Comparison of ENCODE assay signal across 1 cellular context in the genomic region with DNA sequence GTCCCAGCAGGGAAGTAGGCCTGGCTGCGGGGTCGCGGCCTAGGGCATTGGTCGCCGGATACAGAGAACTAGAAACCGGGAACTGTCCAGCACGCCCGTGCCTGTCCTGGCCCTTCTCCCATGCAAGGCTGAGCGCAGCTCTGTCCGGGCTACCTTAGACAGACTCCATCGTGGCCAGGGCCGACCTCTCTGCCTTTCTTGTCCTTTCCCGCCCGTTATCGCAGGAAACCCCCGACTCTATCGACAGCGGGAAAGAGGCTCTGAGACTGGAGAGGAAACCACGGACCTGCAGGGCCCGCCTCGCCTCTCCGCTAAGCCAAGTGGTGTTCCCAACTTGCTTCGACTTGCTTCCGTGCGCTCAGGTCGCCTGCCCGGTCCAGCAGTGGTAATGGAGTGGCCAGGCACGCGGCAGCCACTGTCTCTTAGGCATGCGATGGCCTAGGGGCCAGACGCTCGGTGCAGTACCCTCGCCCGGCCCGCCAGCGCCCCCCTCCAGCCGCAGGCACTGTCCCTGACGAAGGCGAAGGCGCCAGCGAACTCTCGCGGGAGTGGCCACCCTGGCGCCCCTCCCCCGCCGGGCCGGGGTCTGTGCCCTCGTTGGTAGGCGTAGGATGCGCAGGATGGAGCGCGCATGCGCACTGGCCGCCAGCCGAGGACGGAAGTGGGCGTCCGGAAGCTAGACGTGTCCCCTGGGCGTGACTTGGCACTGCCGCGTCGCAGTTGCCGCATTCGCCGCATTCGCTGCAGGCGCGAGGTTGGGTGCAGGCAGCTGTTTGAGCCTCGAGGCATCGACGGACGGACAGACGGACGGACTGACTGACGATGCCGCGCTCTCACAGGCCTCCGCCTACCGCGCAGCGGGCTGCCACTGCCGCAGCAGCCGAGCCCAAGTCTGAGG.
TF ChIP-seq lines count a peak whose summit lies in the region.

No MANE protein-coding gene starts in this region.

TF ChIP-seq in H1, 55 proteins besides CTCF, POLR2A, EP300 and RAD21 (continued from another document):
- peak; percentile 64 for TF ChIP-seq SAP30 (IDR thresholded peaks at IDR 0.05; ENCODE audit: insufficient read depth, insufficient replicate concordance, low read length)
- no peak for TF ChIP-seq JUN (IDR thresholded peaks at IDR 0.05; ENCODE audit: low read depth, low read length)
- no peak; the same call in 1 of the 2 replicates for TF ChIP-seq GTF2F1 (IDR thresholded peaks at IDR 0.05; ENCODE audit: borderline replicate concordance, low read depth, low read length)
- no peak for TF ChIP-seq SIRT6 (IDR thresholded peaks at IDR 0.05; ENCODE audit: low read length)
- no peak for TF ChIP-seq CEBPB (IDR thresholded peaks at IDR 0.05; ENCODE audit: low read depth, low read length)
- TF ChIP-seq HDAC2 (IDR thresholded peaks at IDR 0.05; ENCODE audit: borderline replicate concordance in 1 of 2, low read depth in 2 of 2, low read length in 2 of 2) = peak in 1 of 2 experiments; percentile 28; a peak in 1 of 4 replicates
- TF ChIP-seq GABPA (IDR thresholded peaks at IDR 0.05; ENCODE audit: borderline replicate concordance, insufficient read depth, low read length) = no peak
- TF ChIP-seq BRCA1 (IDR thresholded peaks at IDR 0.05; ENCODE audit: low read depth, low read length) = peak; percentile 80
- TF ChIP-seq SIX5 (IDR thresholded peaks at IDR 0.05; ENCODE audit: low read depth, low read length) = no peak
- no peak for TF ChIP-seq SP2 (IDR thresholded peaks at IDR 0.05; ENCODE audit: low read length)
- TF ChIP-seq NRF1 (IDR thresholded peaks at IDR 0.05; ENCODE audit: low read depth, low read length) = peak; percentile 61
- TF ChIP-seq CREB1 (IDR thresholded peaks at IDR 0.05) = peak; percentile 78
- peak; percentile 97 for TF ChIP-seq TAF1 (IDR thresholded peaks at IDR 0.05; ENCODE audit: low read depth, low read length)
- peak; percentile 87 for TF ChIP-seq TAF7 (optimal IDR thresholded peaks at IDR 0.05; ENCODE audit: borderline replicate concordance, low read depth, low read length)
- TF ChIP-seq CHD2 (IDR thresholded peaks at IDR 0.05; ENCODE audit: low read length) = peak; percentile 96
- TF ChIP-seq SIN3A (conservative IDR thresholded peaks at IDR 0.05 in 1 of 2, IDR thresholded peaks at IDR 0.05 in 1 of 2; ENCODE audit: low read depth in 1 of 2, low read length in 2 of 2) = 0 out of 4 replicates have a peak, but pooled peaks of 1 of the 2 experiments have one; percentile 48
- no peak for TF ChIP-seq ZNF274 (IDR thresholded peaks at IDR 0.05; ENCODE audit: borderline replicate concordance, extremely low read depth, low read length)
- TF ChIP-seq TBP (IDR thresholded peaks at IDR 0.05; ENCODE audit: low read depth, low read length) = peak; percentile 92
- TF ChIP-seq, protein P1, sequence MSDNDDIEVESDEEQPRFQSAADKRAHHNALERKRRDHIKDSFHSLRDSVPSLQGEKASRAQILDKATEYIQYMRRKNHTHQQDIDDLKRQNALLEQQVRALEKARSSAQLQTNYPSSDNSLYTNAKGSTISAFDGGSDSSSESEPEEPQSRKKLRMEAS (IDR thresholded peaks at IDR 0.05) = peak; percentile 97
- TF ChIP-seq HDAC6 (IDR thresholded peaks at IDR 0.05; ENCODE audit: low read depth, low read length) = no peak
- TF ChIP-seq, protein P2, sequence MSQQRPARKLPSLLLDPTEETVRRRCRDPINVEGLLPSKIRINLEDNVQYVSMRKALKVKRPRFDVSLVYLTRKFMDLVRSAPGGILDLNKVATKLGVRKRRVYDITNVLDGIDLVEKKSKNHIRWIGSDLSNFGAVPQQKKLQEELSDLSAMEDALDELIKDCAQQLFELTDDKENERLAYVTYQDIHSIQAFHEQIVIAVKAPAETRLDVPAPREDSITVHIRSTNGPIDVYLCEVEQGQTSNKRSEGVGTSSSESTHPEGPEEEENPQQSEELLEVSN (IDR thresholded peaks at IDR 0.05) = peak; percentile 97
- no peak for TF ChIP-seq EGR1 (IDR thresholded peaks at IDR 0.05; ENCODE audit: borderline replicate concordance, low read depth, low read length)
- TF ChIP-seq JUND (IDR thresholded peaks at IDR 0.05; ENCODE audit: low read length) = no peak
- peak; percentile 53 for TF ChIP-seq KDM4A (IDR thresholded peaks at IDR 0.05; ENCODE audit: low read depth, low read length, severe bottlenecking)
- TF ChIP-seq BCL11A (IDR thresholded peaks at IDR 0.05; ENCODE audit: low read depth in 2 of 2, low read length in 2 of 2) = no peak
- TF ChIP-seq RNF2 (IDR thresholded peaks at IDR 0.05; ENCODE audit: borderline replicate concordance, low read depth, low read length, missing control alignments, poor library complexity, severe bottlenecking) = no peak
